ENCODE assay signal across 25 cellular contexts in the genomic region with DNA sequence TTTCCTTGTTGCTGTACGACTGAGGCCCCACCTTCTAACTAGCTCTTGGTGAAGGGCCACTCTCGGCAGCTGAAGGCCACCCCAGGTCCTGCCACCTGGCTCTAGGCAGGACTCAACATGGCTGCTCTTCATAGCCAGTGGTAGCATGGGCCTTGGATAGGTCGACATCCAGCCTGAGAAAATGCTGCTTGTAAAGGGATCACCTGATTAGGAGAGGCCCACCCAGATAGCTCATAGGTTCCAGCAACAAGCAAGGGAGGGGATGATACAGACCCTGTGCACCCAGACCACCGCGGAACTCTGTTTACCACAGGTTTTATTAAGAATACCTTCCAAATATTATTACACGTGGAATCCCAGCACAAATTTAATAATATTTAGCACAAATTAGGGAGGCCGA.
"Had no signal": no experiment of that assay in that cellular context is flagged by ENCODE, and none has a peak within 500 bp of the region (broad histone marks: within the 10 kb centered on the region; RNA-seq: fewer than 3 reads in every experiment).

No MANE protein-coding gene starts in this region.

- H3K9me3 ChIP-seq: colonic mucosa, esophagus squamous epithelium, gastroesophageal sphincter, heart right ventricle had no signal

- DNase-seq: activated CD4-positive, alpha-beta memory T cell treated with anti-CD3 and anti-CD28 coated beads for 36 hours; activated CD4-positive, alpha-beta T cell treated with anti-CD3 and anti-CD28 coated beads for 36 hours; activated CD4-positive, alpha-beta T cell treated with anti-CD3 and anti-CD28 coated beads, Interleukin-2, amount 10 ng/mL, durations not matched to agents 24 days and 14 days; activated CD4-positive, CD25-positive, alpha-beta regulatory T cell; activated CD4-positive, CD25-positive, alpha-beta regulatory T cell treated with anti-CD3 and anti-CD28 coated beads, Interleukin-2, amount 50 U/mL, for 72 hours; activated CD8-positive, alpha-beta T cell treated with anti-CD3 and anti-CD28 coated beads, Interleukin-2, amount 10 ng/mL, durations not matched to agents 7 days and 5 days; activated effector memory CD4-positive, alpha-beta T cell treated with Interleukin-2 at 50 U/mL for 16 hours; activated gamma-delta T cell treated with Interleukin-2 at 50 U/mL for 16 hours; activated naive CD4-positive, alpha-beta T cell treated with anti-CD3 and anti-CD28 coated beads, Interleukin-2, amount 50 U/mL, for 16 hours; activated naive CD4-positive, alpha-beta T cell treated with Interleukin-2 at 50 U/mL for 16 hours; activated T-cell treated with anti-CD3 and anti-CD28 coated beads, Interleukin-2, amount 50 U/mL, for 4 hours; amniotic stem cell; anterior cingulate cortex; brain microvascular endothelial cell; caudate nucleus; cerebellar nuclear complex; colonic mucosa; effector CD8-positive, alpha-beta T cell; esophagus squamous epithelium; foreskin melanocyte; heart right ventricle; T-helper 2 cell had no signal

- H3K27ac ChIP-seq: brain microvascular endothelial cell, colonic mucosa, epithelial cell of prostate, esophagus squamous epithelium, gastroesophageal sphincter, heart right ventricle had no signal

- H3K27me3 ChIP-seq: brain microvascular endothelial cell had no signal

- H3K4me1 ChIP-seq: colonic mucosa had no signal

- H3K4me3 ChIP-seq: colonic mucosa, esophagus squamous epithelium, gastroesophageal sphincter, heart right ventricle had no signal

- H3K36me3 ChIP-seq: brain microvascular endothelial cell, colonic mucosa, esophagus squamous epithelium, gastroesophageal sphincter, heart right ventricle had no signal

- ATAC-seq: activated CD4-positive, alpha-beta T cell treated with anti-CD3 and anti-CD28 coated beads for 36 hours; activated CD8-positive, alpha-beta T cell treated with anti-CD3 and anti-CD28 coated beads, Interleukin-2, amount 10 ng/mL, durations not matched to agents 7 days and 5 days; activated T-cell treated with anti-CD3 and anti-CD28 coated beads, Interleukin-2, amount 50 U/mL, for 4 hours; activated T-helper 17 cell treated with anti-CD3 and anti-CD28 coated beads, Interleukin-2, amount 50 U/mL, for 72 hours; gastroesophageal sphincter; heart right ventricle had no signal
